8 cellular contexts compared by ENCODE assay signal in the genomic region with DNA sequence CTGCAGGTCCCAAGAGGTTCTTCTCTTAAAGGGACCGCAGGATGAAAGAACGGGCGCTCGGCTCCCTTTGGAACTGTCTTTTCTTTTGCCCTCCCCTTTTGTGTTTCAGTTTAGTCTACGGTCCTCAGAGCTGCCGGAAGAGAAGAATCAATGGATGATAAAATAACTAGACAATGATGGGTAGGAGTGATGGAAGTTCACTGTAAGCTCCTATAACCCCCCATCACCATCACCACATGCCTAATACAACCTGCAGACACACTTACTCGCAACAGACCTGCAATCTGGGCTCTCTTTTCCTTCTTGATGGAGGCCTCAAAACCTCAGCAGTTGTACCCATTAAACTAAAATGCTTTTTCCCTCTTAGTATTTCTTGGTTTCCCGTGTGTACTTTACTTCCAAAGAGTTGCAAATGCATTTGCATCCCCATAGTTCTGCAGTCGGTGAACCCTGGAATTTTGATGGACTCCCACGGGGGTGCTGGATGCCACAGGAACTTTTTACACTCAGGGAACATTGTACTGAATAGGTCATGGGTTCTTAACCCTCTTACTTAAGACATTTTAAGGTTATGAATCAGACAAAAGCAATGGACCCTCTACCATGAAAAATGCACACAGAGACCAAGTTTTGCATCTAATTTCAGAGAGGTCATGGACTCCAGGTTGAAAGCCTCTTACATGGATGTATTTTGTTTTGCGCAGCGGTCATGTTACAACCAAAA. TPM values are rescaled to one million over a fixed set of nuclear protein-coding genes. Genes with fewer than 3 reads are reported as not detected.
A peak's percentile ranks its signal among the peaks of the same experiment; 100 is the strongest.
DNase-seq lines count a peak whose midpoint lies in the region; TF ChIP-seq lines count a peak whose summit lies in the region.

No MANE protein-coding gene starts in this region.

- CTCF ChIA-PET in OCI-LY7 (lab: Charles Lee; ENCODE audit: unreplicated experiment) = interaction anchor here (0.7 kb wide), 1 partner anchor 20 kb away, joined by 4 read pairs; the partner anchor contains the start of gene PI4KB

- H3K27me3 ChIP-seq in esophagus (ENCODE audit: control insufficient read depth in 1 of 2, insufficient read depth in 2 of 2, low read length in 2 of 2) (no peaks in the 10 kb centered on the region), sigmoid colon (no peaks in the 10 kb centered on the region)

- H3K79me2 ChIP-seq in OCI-LY7 (ENCODE audit: insufficient read depth, low read depth, low read length) = peaks cover 18% of the 10 kb centered on the region; the same call in 1 of the 2 replicates

- POLR2A ChIA-PET in OCI-LY7 (lab: Charles Lee) = interaction anchor here (0.5 to 0.7 kb wide), 2 partner anchors 163 to 261 kb away, joined by 3 read pairs; partner anchors contain the start of gene CGN

- peak overlapping the region; percentile 90 for H3K27ac ChIP-seq in OCI-LY7 (ENCODE audit: low read depth, low read length, poor library complexity, severe bottlenecking)
- peak overlapping the region; percentile 73 for H3K27ac ChIP-seq in esophagus (ENCODE audit: low read depth in 2 of 2, low read length in 1 of 2)
- H3K27ac ChIP-seq in sigmoid colon = peak overlapping the region; percentile 88 to 94 (median 92)

- H3K4me2 ChIP-seq in OCI-LY7 (ENCODE audit: low read length) = peak overlapping the region; percentile 90

- intact Hi-C loops in OCI-LY7 (cut with micrococcal nuclease; ENCODE audit: unreplicated experiment) = loop anchor here (2.0 to 5.0 kb wide), 3 partner anchors 51 to 165 kb away; partner anchors contain the start of genes CGN, PIP5K1A and PSMB4
- intact Hi-C loops in sigmoid colon (cut with DNase I) = loop anchor here (1.0 to 5.0 kb wide), 3 partner anchors 25 to 65 kb away; partner anchors contain the start of genes PSMB4, SELENBP1 and ZNF687

- peak overlapping the region; percentile 92 for H2AFZ ChIP-seq in OCI-LY7 (ENCODE audit: low read length)

- H3K9me3 ChIP-seq in OCI-LY7 (ENCODE audit: low read length) (peaks cover 17% of the 10 kb centered on the region), esophagus (ENCODE audit: control insufficient read depth in 2 of 2, insufficient read depth in 1 of 2, low read depth in 1 of 2, low read length in 1 of 2) (no peaks in the 10 kb centered on the region), sigmoid colon (no peaks in the 10 kb centered on the region)

- H3K36me3 ChIP-seq in OCI-LY7 (ENCODE audit: insufficient read depth, low read length) (peaks cover 37% of the 10 kb centered on the region), esophagus (ENCODE audit: control insufficient read depth in 2 of 2, insufficient read depth in 2 of 2, low read length in 1 of 2) (peaks cover 2 to 21% of the 10 kb centered on the region in 2 donors), sigmoid colon (peaks cover 9 to 26% (median 22%) of the 10 kb centered on the region in 4 donors)

- no peaks in the 10 kb centered on the region for H4K20me1 ChIP-seq in OCI-LY7 (ENCODE audit: insufficient read depth, low read length)

- TF ChIP-seq EP300 in sigmoid colon (IDR thresholded peaks at IDR 0.05) = no peak

- TF ChIP-seq CTCF in OCI-LY7 (conservative IDR thresholded peaks at IDR 0.05; ENCODE audit: low read length) = no peak
- TF ChIP-seq CTCF in sigmoid colon (IDR thresholded peaks at IDR 0.05) = no peak

- TSS peak; percentile 98 for BruUV-seq in OCI-LY7 (replicated peaks; lab: Mats Ljungman, UMichigan)

- 28 to 30% methylated on average over 12 of the region's 12 CpGs for WGBS in esophagus, 2 donors
- 28 to 36% methylated on average over 12 of the region's 12 CpGs for WGBS in sigmoid colon, 2 donors

- TF ChIP-seq POLR2A in GM19099 (IDR thresholded peaks at IDR 0.05; ENCODE audit: extremely low read depth, insufficient read length, low read depth) (peak; percentile 40), sigmoid colon (IDR thresholded peaks at IDR 0.05) (no peak)

- H3K4me3 ChIP-seq in OCI-LY7 (ENCODE audit: low read depth, low read length, poor library complexity, severe bottlenecking) (peak overlapping the region; percentile 97), esophagus (ENCODE audit: low read depth in 1 of 2, low read length in 2 of 2) (peak overlapping the region; percentile 40 to 86), sigmoid colon (peak overlapping the region; percentile 25 to 87 (median 73))

- DNase-seq in OCI-LY7 (ENCODE audit: low spot score) (peak; percentile 21), sigmoid colon (no peak), GF-D8 (lab: John Stamatoyannopoulos, UW) (no peak), NCI-H1105 treated with DMSO at 0.1 percent for 48 hours (lab: John Stamatoyannopoulos, UW) (no peak), HPDE6-E6E7 (ENCODE audit: extremely low spot score) (no peak)
- DNase-seq in activated CD4-positive, alpha-beta T cell treated with anti-CD3 and anti-CD28 coated beads for 48 hours = no peak

- H3K9me2 ChIP-seq in OCI-LY7 (ENCODE audit: insufficient read depth, low read length) = no peaks in the 10 kb centered on the region

- H3K4me1 ChIP-seq in OCI-LY7 (ENCODE audit: insufficient read depth, low read length, poor library complexity, severe bottlenecking) (peaks cover 23% of the 10 kb centered on the region), esophagus (ENCODE audit: control insufficient read depth in 2 of 2, insufficient read depth in 2 of 2, low read length in 1 of 2) (peaks cover 0 to 3% of the 10 kb centered on the region in 2 donors), sigmoid colon (peaks cover 0 to 18% (median 11%) of the 10 kb centered on the region in 4 donors)

RNA-seq across cellular contexts. Expression of gene RFX5, which starts 0.6 kb away (rescaled TPM):
- total RNA-seq in OCI-LY7 (2014; rRNA removed; shearing (Covaris generic)) = 99.7 and 122 TPM in 2 replicates
- total RNA-seq in OCI-LY7 (2022) (115 and 131 TPM in 2 replicates), sigmoid colon (10 to 100 TPM; 39.6 to 67.9 (median 56.1) TPM)
- polyA plus RNA-seq in esophagus (10 to 100 TPM; 12.0 to 12.9 TPM), sigmoid colon (10 to 100 TPM; 12.0 to 46.6 (median 20.6) TPM)

RNA-seq across cellular contexts. Expression of gene PI4KB, which starts 20.5 kb away (rescaled TPM):
- total RNA-seq in OCI-LY7 (2014; rRNA removed; shearing (Covaris generic)) = 36.9 and 38.0 TPM in 2 replicates
- total RNA-seq in OCI-LY7 (2022) (50.6 and 60.4 TPM in 2 replicates), sigmoid colon (10 to 100 TPM; 57.6 to 75.2 (median 62.4) TPM)
- polyA plus RNA-seq in esophagus (10 to 100 TPM; 22.3 to 28.6 TPM), sigmoid colon (10 to 100 TPM; 25.2 to 42.0 (median 25.7) TPM)

RNA-seq across cellular contexts. Expression of gene SELENBP1, which starts 24.8 kb away (rescaled TPM):
- not detected in 2 replicates for total RNA-seq in OCI-LY7 (2014; rRNA removed; shearing (Covaris generic))
- total RNA-seq in OCI-LY7 (2022) = not detected in 2 replicates
- 10 to 100 TPM; 23.5 to 27.4 TPM for polyA plus RNA-seq in esophagus
- 100 to 1,000 TPM in 3 of 4 donors, 10 to 100 TPM in 1; 95.8 to 142 (median 127) TPM for total RNA-seq in sigmoid colon
- 1,000 to 10,000 TPM in 1 of 3 donors, 100 to 1,000 TPM in 2; 787 to 1,051 (median 895) TPM for polyA plus RNA-seq in sigmoid colon

RNA-seq across cellular contexts. Expression of gene PSMB4, which starts 51.7 kb away (rescaled TPM):
- 230 and 301 TPM in 2 replicates for total RNA-seq in OCI-LY7 (2014; rRNA removed; shearing (Covaris generic))
- 240 and 242 TPM in 2 replicates for total RNA-seq in OCI-LY7 (2022)
- polyA plus RNA-seq in esophagus = 100 to 1,000 TPM; 223 to 250 TPM
- total RNA-seq in sigmoid colon = 100 to 1,000 TPM; 237 to 277 (median 249) TPM
- 100 to 1,000 TPM; 321 to 362 (median 338) TPM for polyA plus RNA-seq in sigmoid colon

Comparison
In these comparisons a context has a peak if more than half of its experiments do, and no peak if none do; other contexts are left out.
1. RNA of gene SELENBP1, which starts 24.8 kb away (total RNA-seq): 95.8 to 142 TPM in sigmoid colon; not detected in OCI-LY7; every median in the first group is over 10 times any median in the second.
2. Peak in every context shown above with its lines, with median percentiles within 50 percentile points of each other: H3K27ac ChIP-seq and H3K4me3 ChIP-seq.